In genomic region chr10:5814110-5815107, GRCh38 we compare ENCODE assay signal across 8 cellular contexts. TPM values are rescaled to one million over a fixed set of nuclear protein-coding genes. Genes with fewer than 3 reads are reported as not detected.
DNase-seq lines count a peak whose midpoint lies in the region; ATAC-seq, FAIRE-seq and TF ChIP-seq lines count a peak whose summit lies in the region.

No MANE protein-coding gene starts in this region.

- FAIRE-seq in small intestine (lab: Jason Lieb, UNC), result no peak

- peak overlapping the region; percentile 89 for H3K4me3 Mint-ChIP-seq in WTC11

- no peaks in the 10 kb centered on the region for H3K27me3 ChIP-seq in BE2C
- H3K27me3 ChIP-seq in H7 (ENCODE audit: control insufficient read depth, insufficient read depth, low read length), result no peaks in the 10 kb centered on the region
- H3K27me3 ChIP-seq in right cardiac atrium (ENCODE audit: control insufficient read depth, insufficient read depth), result no peaks in the 10 kb centered on the region
- H3K27me3 ChIP-seq in small intestine (ENCODE audit: control insufficient read depth in 2 of 2, insufficient read depth in 2 of 2, low read length in 2 of 2), result no peaks in the 10 kb centered on the region

- ATAC-seq in WTC11 (no peak), right cardiac atrium (no peak), HG03469 (IDR thresholded peaks at IDR 0.05; ENCODE audit: unreplicated experiment) (no peak), esophagus mucosa (no peak)

- H3K4me1 Mint-ChIP-seq in WTC11, result peaks cover 36% of the 10 kb centered on the region

- no peak for TF ChIP-seq CTCF in BE2C (IDR thresholded peaks at IDR 0.05; ENCODE audit: low read depth, low read length)
- no peak for TF ChIP-seq CTCF in WTC11 (IDR thresholded peaks at IDR 0.05)

- H3K36me3 ChIP-seq in BE2C, result no peaks in the 10 kb centered on the region
- H3K36me3 ChIP-seq in H7 (replicated peaks; ENCODE audit: control insufficient read depth, insufficient read depth, low read length), result no peaks in the 10 kb centered on the region
- H3K36me3 ChIP-seq in small intestine (ENCODE audit: control insufficient read depth in 2 of 2, insufficient read depth in 2 of 2, low read length in 2 of 2), result no peaks in the 10 kb centered on the region

- H3K27ac Mint-ChIP-seq in WTC11, result peak overlapping the region; percentile 81

- peaks cover 2% of the 10 kb centered on the region; the same call in 1 of the 2 replicates for H3K27me3 Mint-ChIP-seq in WTC11 (ENCODE audit: low read depth)

- peaks cover 3% of the 10 kb centered on the region; the same call in 1 of the 2 replicates for H3K36me3 Mint-ChIP-seq in WTC11

- H3K27ac ChIP-seq in right cardiac atrium (ENCODE audit: low read length), result peak overlapping the region; percentile 85
- peak overlapping the region; percentile 97 to 98 for H3K27ac ChIP-seq in small intestine (ENCODE audit: low read depth in 1 of 2, low read length in 1 of 2)

- 22% methylated on average over 12 of the region's 12 CpGs for WGBS in right cardiac atrium
- 22 to 29% (median 24%) methylated on average over 11 to 12 of the region's 12 CpGs for WGBS in small intestine, 3 donors

- H3K9me3 ChIP-seq in BE2C (no peaks in the 10 kb centered on the region), right cardiac atrium (ENCODE audit: control insufficient read depth, low read length) (no peaks in the 10 kb centered on the region), small intestine (ENCODE audit: control insufficient read depth, low read depth) (no peaks in the 10 kb centered on the region)

- intact Hi-C loops in right cardiac atrium (cut with DNase I), result loop anchor here in 2 of 4 donors (5.0 to 10.0 kb wide), 3 partner anchors 60 to 73 kb away; partner anchors contain the start of gene ANKRD16 (in 1 of the 2)

- H3K4me1 ChIP-seq in BE2C (no peaks in the 10 kb centered on the region; the same call in none of the 2 replicates), right cardiac atrium (ENCODE audit: control insufficient read depth, insufficient read depth, low read length) (no peaks in the 10 kb centered on the region), small intestine (ENCODE audit: control insufficient read depth in 2 of 2, insufficient read depth in 1 of 2, low read depth in 1 of 2, low read length in 1 of 2) (peaks cover 0 to 10% of the 10 kb centered on the region in 2 donors)

- CTCF ChIA-PET in WTC11 (lab: Charles Lee), result interaction anchor here (1.2 to 2.4 kb wide), 2 partner anchors 59 to 76 kb away, joined by 6 to 7 read pairs; partner anchors contain the start of genes ANKRD16 and FBH1

- no peaks in the 10 kb centered on the region for H3K9me3 Mint-ChIP-seq in WTC11

- DNase-seq in BE2C (no peak), H7 (no peak), WTC11 (ENCODE audit: low spot score) (no peak), right cardiac atrium (no peak), small intestine (no peak), 8988T (no peak)

- H3K4me3 ChIP-seq in BE2C (ENCODE audit: low read depth, low read length) (peak overlapping the region; percentile 91), H7 (ENCODE audit: insufficient read depth, low read depth, low read length) (peak overlapping the region; percentile 93), right cardiac atrium (ENCODE audit: low read length) (peak overlapping the region; percentile 69), small intestine (ENCODE audit: low read depth in 1 of 2, low read length in 2 of 2) (peak overlapping the region; percentile 54 to 78)

- POLR2A ChIA-PET in WTC11 (lab: Charles Lee), result interaction anchor here (1.0 kb wide), 1 partner anchor 75 kb away, joined by 7 read pairs; the partner anchor contains the start of genes ANKRD16 and FBH1

TF ChIP-seq in WTC11, 78 proteins besides CTCF, POLR2A, EP300 and RAD21:
- TF ChIP-seq ZBTB43 (CRISPR knock-in tag; IDR thresholded peaks at IDR 0.05), result no peak
- TF ChIP-seq RELA (CRISPR knock-in tag; IDR thresholded peaks at IDR 0.05; ENCODE audit: borderline replicate concordance), result no peak
- TF ChIP-seq NR1H2 (CRISPR knock-in tag; IDR thresholded peaks at IDR 0.05), result no peak
- 0 out of 2 replicates have a peak, but pooled peaks have one; percentile 12 for TF ChIP-seq ZNF671 (CRISPR knock-in tag; IDR thresholded peaks at IDR 0.05)
- no peak for TF ChIP-seq ZNF416 (CRISPR knock-in tag; IDR thresholded peaks at IDR 0.05)

RNA-seq across cellular contexts. Expression of gene GDI2, which starts 1.2 kb away (rescaled TPM):
- 93.2 TPM for polyA plus RNA-seq in BE2C (2012; ENCODE audit: insufficient read depth, insufficient read length, low read depth)
- 465 and 590 TPM in 2 replicates for total RNA-seq in H7 (2014; rRNA removed; shearing (Covaris generic))
- total RNA-seq in WTC11 (2021) (319 to 326 TPM (median 321 TPM) in 3 replicates), right cardiac atrium (100 to 1,000 TPM in 3 of 4 donors, 10 to 100 TPM in 1; 97.7 to 111 (median 105) TPM), esophagus mucosa (164 TPM)
- polyA plus RNA-seq in right cardiac atrium (47.5 TPM), small intestine (100 to 1,000 TPM; 226 to 245 (median 238) TPM)
